Comparison of ENCODE assay signal across 8 cellular contexts in genomic region chr11:90134420-90135003, GRCh38.
DNase-seq lines count a peak whose midpoint lies in the region; ATAC-seq and TF ChIP-seq lines count a peak whose summit lies in the region.

NAALAD2 (plus strand) TSS chr11:90134663; CDS start chr11:90134759, 96 bp downstream.

- no CpG with 5 or more reads among the region's 26 CpGs for WGBS in iPS DF 6.9 (ENCODE audit: insufficient coverage, insufficient read length)

- H3K4me3 ChIP-seq in HUES48 (ENCODE audit: low read depth, low read length) (peak within 1 kb of the TSS; percentile 77), iPS DF 6.9 (ENCODE audit: low read length) (peak within 1 kb of the TSS; percentile 41; the same call in 1 of the 2 replicates), retinal pigment epithelial cell (ENCODE audit: low read length) (peak within 1 kb of the TSS; percentile 74)

- TF ChIP-seq CTCF in C4-2B (conservative IDR thresholded peaks at IDR 0.05) (no peak), retinal pigment epithelial cell (conservative IDR thresholded peaks at IDR 0.05; ENCODE audit: low read depth, low read length) (no peak)

- H3K27ac ChIP-seq in C4-2B (peak within 1 kb of the TSS; percentile 47; the same call in 1 of the 2 replicates), HUES48 (ENCODE audit: low read depth, low read length) (peak within 1 kb of the TSS; percentile 86), iPS DF 6.9 (ENCODE audit: low read length) (no peak within 1 kb of the TSS)

- H3K4me1 ChIP-seq in HUES48 (ENCODE audit: control insufficient read depth, insufficient read depth, low read length) (peaks cover 42% of the 10 kb centered on the region), iPS DF 6.9 (ENCODE audit: control insufficient read depth, insufficient read depth, low read length) (no peaks in the 10 kb centered on the region; the same call in 1 of the 2 replicates)

- H3K9me3 ChIP-seq in HUES48 (ENCODE audit: control insufficient read depth, insufficient read depth, low read length) (no peaks in the 10 kb centered on the region), iPS DF 6.9 (ENCODE audit: control insufficient read depth, insufficient read depth, low read length) (no peaks in the 10 kb centered on the region)

- ATAC-seq in GM19395 (IDR thresholded peaks at IDR 0.05; ENCODE audit: unreplicated experiment) (peak; percentile 68), HG03025 (IDR thresholded peaks at IDR 0.05; ENCODE audit: low FRiP score, unreplicated experiment) (no peak)

- DNase-seq in astrocyte of the hippocampus (ENCODE audit: low read depth, low spot score) = peak; percentile 65
- DNase-seq in iPS DF 6.9 (ENCODE audit: low read depth, low spot score) = peak; percentile 11
- DNase-seq in retinal pigment epithelial cell (ENCODE audit: low read depth) = peak; percentile 15
- DNase-seq in RKO (ENCODE audit: low spot score) = no peak

- H3K9ac ChIP-seq in HUES48 (ENCODE audit: low read depth, low read length) = peak within 1 kb of the TSS; percentile 63

- peaks cover 3% of the 10 kb centered on the region; the same call in 1 of the 2 replicates for H3K36me3 ChIP-seq in HUES48 (ENCODE audit: control insufficient read depth, insufficient read depth, low read length)
- H3K36me3 ChIP-seq in iPS DF 6.9 (ENCODE audit: control insufficient read depth, insufficient read depth, low read length) = no peaks in the 10 kb centered on the region

- H3K27me3 ChIP-seq in HUES48 (ENCODE audit: control insufficient read depth, insufficient read depth, low read length) (no peaks in the 10 kb centered on the region), iPS DF 6.9 (ENCODE audit: control insufficient read depth, insufficient read depth, low read length) (no peaks in the 10 kb centered on the region)
